8 cellular contexts compared by ENCODE assay signal in the genomic region with DNA sequence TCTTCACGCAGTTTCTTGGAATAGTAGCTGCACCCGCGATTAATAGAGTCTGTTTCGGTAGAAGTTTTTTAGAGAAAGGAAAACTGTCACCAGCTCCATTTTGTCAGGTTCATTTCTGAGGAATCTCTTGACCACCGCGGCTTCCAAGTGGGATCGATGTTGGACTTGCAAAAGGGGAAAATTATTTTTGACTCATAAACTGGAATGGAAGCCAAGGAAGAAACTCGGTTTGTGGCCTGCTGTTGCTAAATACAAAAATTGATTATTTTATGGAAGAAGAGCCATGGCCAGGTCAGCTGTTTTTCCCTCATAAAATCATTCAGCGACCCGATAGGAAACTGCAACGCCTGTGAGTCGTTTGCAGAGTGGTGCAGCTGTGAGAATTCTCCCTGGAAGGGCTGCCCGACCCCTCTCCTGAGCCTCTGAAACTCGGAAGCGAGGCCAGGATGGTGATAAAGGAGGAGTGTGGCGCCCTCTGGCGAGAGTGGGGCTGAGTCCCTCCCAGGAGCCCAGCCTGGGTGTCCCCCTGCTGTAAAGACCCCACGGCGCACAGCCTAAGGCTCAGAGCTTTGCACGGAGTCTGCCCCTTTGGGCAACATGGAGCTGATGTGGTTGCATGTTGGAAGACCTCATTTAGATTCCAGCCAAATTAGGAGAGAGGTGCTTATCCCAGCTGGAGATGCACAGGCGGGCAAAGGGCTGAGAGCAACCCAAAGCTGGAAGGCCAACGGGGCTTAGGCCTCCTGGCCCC.
A peak's percentile ranks its signal among the peaks of the same experiment; 100 is the strongest.
DNase-seq lines count a peak whose midpoint lies in the region; ATAC-seq and TF ChIP-seq lines count a peak whose summit lies in the region.

No MANE protein-coding gene starts in this region.

- H2BK12ac ChIP-seq in neuronal stem cell (ENCODE audit: low read length): no peak overlapping the region

- H3K36me3 Mint-ChIP-seq in activated T-cell treated with anti-CD3 and anti-CD28 coated beads, Interleukin-2, amount 50 U/mL, for 24 hours (ENCODE audit: low read depth): no peaks in the 10 kb centered on the region

- H3K4me1 ChIP-seq in OCI-LY3 (ENCODE audit: low read length) (no peaks in the 10 kb centered on the region), neuronal stem cell (ENCODE audit: control insufficient read depth in 2 of 2, insufficient read depth in 1 of 2, low read depth in 1 of 2, low read length in 2 of 2) (peaks cover 0 to 4% of the 10 kb centered on the region in 2 donors)

- H3K4ac ChIP-seq in neuronal stem cell (ENCODE audit: low read length): no peak overlapping the region

- no peak overlapping the region for H2BK5ac ChIP-seq in neuronal stem cell (ENCODE audit: low read length)

- H3K9me3 ChIP-seq in OCI-LY3 (ENCODE audit: insufficient read depth, low read length) (no peaks in the 10 kb centered on the region), neuronal stem cell (replicated peaks in 1 of 2; ENCODE audit: control insufficient read depth in 2 of 2, insufficient read depth in 1 of 2, low read depth in 1 of 2, low read length in 2 of 2) (peaks cover 0 to 4% of the 10 kb centered on the region in 2 donors)

- H3K4me1 Mint-ChIP-seq in activated T-cell treated with anti-CD3 and anti-CD28 coated beads, Interleukin-2, amount 50 U/mL, for 24 hours (ENCODE audit: low read depth): no peaks in the 10 kb centered on the region

- H2AFZ ChIP-seq in OCI-LY3 (ENCODE audit: low read depth, low read length) (0 out of 2 replicates have a peak overlapping the region, but pooled peaks have one; percentile 41), neuronal stem cell (ENCODE audit: low read length) (no peak overlapping the region)

- H3K4me3 ChIP-seq in OCI-LY3 (ENCODE audit: low read length): no peak overlapping the region
- H3K4me3 ChIP-seq in neuronal stem cell (ENCODE audit: low read length in 2 of 2): no peak overlapping the region

- no peaks in the 10 kb centered on the region for H3K36me3 ChIP-seq in OCI-LY3 (replicated peaks; ENCODE audit: low read depth, low read length)
- H3K36me3 ChIP-seq in neuronal stem cell (replicated peaks in 1 of 2; ENCODE audit: control insufficient read depth in 2 of 2, insufficient read depth in 2 of 2, low read length in 2 of 2): peaks cover 0 to 3% of the 10 kb centered on the region in 2 donors

- H3K4me2 ChIP-seq in OCI-LY3 (ENCODE audit: low read length): no peak overlapping the region; the same call in 1 of the 2 replicates
- H3K4me2 ChIP-seq in neuronal stem cell (ENCODE audit: insufficient read depth, low read length, poor library complexity, severe bottlenecking): no peak overlapping the region

- H3K27ac ChIP-seq in OCI-LY3 (ENCODE audit: low read length): no peak overlapping the region
- no peak overlapping the region for H3K27ac ChIP-seq in neuronal stem cell (replicated peaks; ENCODE audit: low read length)
- H3K27ac ChIP-seq in substantia nigra (ENCODE audit: low read depth, low read length, poor library complexity, severe bottlenecking): no peak overlapping the region

- H3K4me3 Mint-ChIP-seq in activated T-cell treated with anti-CD3 and anti-CD28 coated beads, Interleukin-2, amount 50 U/mL, for 24 hours: no peak overlapping the region

- H2BK15ac ChIP-seq in neuronal stem cell (ENCODE audit: low read length): no peak overlapping the region

- H3K18ac ChIP-seq in neuronal stem cell (ENCODE audit: low read length): no peak overlapping the region

- DNase-seq in NCI-H748 (lab: John Stamatoyannopoulos, UW; ENCODE audit: unreplicated experiment) (peak; percentile 47), NCI-H748 treated with DMSO at 0.1 percent for 48 hours (lab: John Stamatoyannopoulos, UW) (no peak), fibroblast of peridontal ligament (ENCODE audit: extremely low read depth) (peak; percentile 79), neuronal stem cell (ENCODE audit: low spot score) (peak; percentile 67), substantia nigra (lab: John Stamatoyannopoulos, UW) (peak in 48 of 49 donors; percentile 10 to 81 (median 56))
- DNase-seq in activated T-cell treated with anti-CD3 and anti-CD28 coated beads, Interleukin-2, amount 50 U/mL, for 24 hours: peak; percentile 80

- H3K27me3 Mint-ChIP-seq in activated T-cell treated with anti-CD3 and anti-CD28 coated beads, Interleukin-2, amount 50 U/mL, for 24 hours: peaks cover 2% of the 10 kb centered on the region

- no peak overlapping the region for H3K27ac Mint-ChIP-seq in activated T-cell treated with anti-CD3 and anti-CD28 coated beads, Interleukin-2, amount 50 U/mL, for 24 hours

- no CpG with 5 or more reads among the region's 22 CpGs for WGBS in neuronal stem cell (ENCODE audit: extremely low coverage in 2 of 2, insufficient read length in 2 of 2, insufficient replicate concordance in 1 of 2), 2 donors

- TF ChIP-seq CTCF in OCI-LY3 (IDR thresholded peaks at IDR 0.05; ENCODE audit: low read depth, low read length): peak; percentile 86

- ATAC-seq in HG02973 (IDR thresholded peaks at IDR 0.05; ENCODE audit: unreplicated experiment): no peak

- no peaks in the 10 kb centered on the region for H4K20me1 ChIP-seq in OCI-LY3 (ENCODE audit: insufficient read depth, low read length)

- H3K79me2 ChIP-seq in OCI-LY3 (ENCODE audit: low read length): no peaks in the 10 kb centered on the region

- peaks cover 4% of the 10 kb centered on the region for H3K79me1 ChIP-seq in neuronal stem cell (ENCODE audit: low read depth, low read length)

- H2BK120ac ChIP-seq in neuronal stem cell (ENCODE audit: low read depth, low read length): no peak overlapping the region

- no peaks in the 10 kb centered on the region; the same call in 1 of the 2 replicates for H3K27me3 ChIP-seq in OCI-LY3 (ENCODE audit: low read depth, low read length)
- peaks cover 0 to 39% (median 0%) of the 10 kb centered on the region in 3 experiments for H3K27me3 ChIP-seq in neuronal stem cell (ENCODE audit: control insufficient read depth in 3 of 3, insufficient read depth in 3 of 3, low read depth in 1 of 3, low read length in 3 of 3)

- no peak overlapping the region for H4K91ac ChIP-seq in neuronal stem cell (ENCODE audit: low read depth, low read length, poor library complexity)

- H3K9ac ChIP-seq in OCI-LY3 (ENCODE audit: low read length): no peak overlapping the region
- H3K9ac ChIP-seq in neuronal stem cell (ENCODE audit: low read depth, low read length, poor library complexity): no peak overlapping the region

- no peak overlapping the region for H3K23ac ChIP-seq in neuronal stem cell (ENCODE audit: low read depth, low read length, poor library complexity)

- H3K14ac ChIP-seq in neuronal stem cell (ENCODE audit: low read length): no peak overlapping the region

- no peaks in the 10 kb centered on the region for H3K9me3 Mint-ChIP-seq in activated T-cell treated with anti-CD3 and anti-CD28 coated beads, Interleukin-2, amount 50 U/mL, for 24 hours

- no peak overlapping the region for H4K8ac ChIP-seq in neuronal stem cell (ENCODE audit: low read depth, low read length)

- no peak overlapping the region for H2AK5ac ChIP-seq in neuronal stem cell (ENCODE audit: low read depth, low read length)
